8 cellular contexts compared by ENCODE assay signal in genomic region chr5:132866342-132867045, GRCh38. TPM values are rescaled to one million over a fixed set of nuclear protein-coding genes. Genes with fewer than 3 reads are reported as not detected.
A peak's percentile ranks its signal among the peaks of the same experiment; 100 is the strongest.
DNase-seq lines count a peak whose midpoint lies in the region; ATAC-seq, FAIRE-seq and TF ChIP-seq lines count a peak whose summit lies in the region.

GDF9 (minus strand) TSS chr5:132866469; CDS start chr5:132864533, 1,936 bp downstream.
UQCRQ (plus strand) TSS chr5:132866642; CDS start chr5:132866882, 240 bp downstream.

- peak; percentile 98 for ATAC-seq in GM19372 (IDR thresholded peaks at IDR 0.05; ENCODE audit: low read depth, unreplicated experiment)
- ATAC-seq in HG03558 (IDR thresholded peaks at IDR 0.05; ENCODE audit: extremely low read depth, unreplicated experiment): peak; percentile 97
- peak; percentile 97 for ATAC-seq in HepG2

- H2AFZ ChIP-seq in HepG2 (ENCODE audit: low read length): no peak within 1 kb of the TSS

- H3K79me2 ChIP-seq in HepG2 (ENCODE audit: insufficient read depth, low read length): peaks cover 16% of the 10 kb centered on the region

- FAIRE-seq in HepG2 (lab: Jason Lieb, UNC): peak; percentile 100

- no TSS peak for BruUV-seq in HepG2 (replicated peaks; lab: Mats Ljungman, UMichigan)

- peak; percentile 99 for DNase-seq in CD1c-positive myeloid dendritic cell (ENCODE audit: extremely low spot score)
- DNase-seq in NCI-H748 (lab: John Stamatoyannopoulos, UW; ENCODE audit: unreplicated experiment): peak; percentile 99
- peak; percentile 81 to 86 for DNase-seq in activated CD4-positive, alpha-beta T cell treated with anti-CD3 and anti-CD28 coated beads, Interleukin-2, amount 50 U/mL, for 4 hours
- DNase-seq in dermis blood vessel endothelial cell: peak; percentile 100
- DNase-seq in HepG2 (ENCODE audit: low spot score): peak; percentile 100
- peak; percentile 82 for DNase-seq in stimulated activated CD4-positive, alpha-beta T cell treated with anti-CD3 and anti-CD28 coated beads, Interleukin-4, amount 100 ng/mL, for 1 hour

- CTCF ChIA-PET in HepG2 (lab: Yijun Ruan, JAX; ENCODE audit: low intra/inter-chr PET ratio, low total read pairs): interaction anchor here (0.7 to 2.0 kb wide), 3 partner anchors 17 to 59 kb away, joined by 3 to 9 read pairs (median 7); partner anchors contain the start of gene SHROOM1

- peaks cover 60% of the 10 kb centered on the region for H3K4me1 ChIP-seq in HepG2 (ENCODE audit: insufficient read depth, low read length)

- peak; percentile 92 for TF ChIP-seq RAD21 in HepG2 (CRISPR knock-in tag; IDR thresholded peaks at IDR 0.05)

- H3K36me3 ChIP-seq in HepG2 (replicated peaks in 1 of 2; ENCODE audit: control insufficient read depth in 1 of 2, insufficient read depth in 2 of 2, low read length in 2 of 2): peaks cover 0 to 25% of the 10 kb centered on the region in 2 experiments; a peak in 3 of 5 replicates

- H3K4me3 ChIP-seq in HepG2 (replicated peaks in 1 of 3; ENCODE audit: insufficient read depth in 1 of 3, low read depth in 2 of 3, low read length in 3 of 3): peak within 1 kb of the TSS; percentile 74 to 88 (median 87)

- in situ Hi-C loops in HepG2 (cut with HindIII; ENCODE audit: extremely low pct_ligation_motif_present, low pct_unique_long_range_greater_than_20kb): no loop called here

- H3K9ac ChIP-seq in HepG2 (ENCODE audit: insufficient read depth, low read depth, low read length): peak within 1 kb of the TSS; percentile 97

- TF ChIP-seq EP300 in HepG2 (IDR thresholded peaks at IDR 0.05; ENCODE audit: low read depth in 2 of 2, low read length in 2 of 2): peak in 1 of 2 experiments; percentile 54; a peak in 1 of 4 replicates
- peak; percentile 3; the same call in 1 of the 2 replicates for TF ChIP-seq EP300 in HepG2 (CRISPR knock-in tag; IDR thresholded peaks at IDR 0.05; ENCODE audit: borderline replicate concordance)

- H3K9me3 ChIP-seq in HepG2 (ENCODE audit: low read length): no peaks in the 10 kb centered on the region

- H3K4me2 ChIP-seq in HepG2 (ENCODE audit: low read depth, low read length): peak within 1 kb of the TSS; percentile 90

- no peaks in the 10 kb centered on the region for H4K20me1 ChIP-seq in HepG2 (ENCODE audit: insufficient read depth, low read length)

- TF ChIP-seq POLR2A in HepG2 (IDR thresholded peaks at IDR 0.05; ENCODE audit: insufficient read depth in 1 of 2, low read depth in 2 of 2, low read length in 2 of 2): peak; percentile 90 to 95

- 1% methylated on average over 32 of the region's 55 CpGs for WGBS in HepG2 (ENCODE audit: low lambda C conversion rate)

- peak within 1 kb of the TSS; percentile 86 for H3K27ac ChIP-seq in HepG2 (ENCODE audit: extremely low read length, insufficient read depth, low read length)

- peak; percentile 95 for TF ChIP-seq CTCF in HepG2 (CRISPR knock-in tag; IDR thresholded peaks at IDR 0.05)

- intact Hi-C loops in HepG2 (cut with micrococcal nuclease; ENCODE audit: unreplicated experiment): loop anchor here (1.0 kb wide), 2 partner anchors 36 to 59 kb away; partner anchors contain the start of gene SHROOM1

- no peaks in the 10 kb centered on the region; a peak in 1 of 5 replicates for H3K27me3 ChIP-seq in HepG2 (ENCODE audit: control insufficient read depth in 1 of 2, insufficient read depth in 2 of 2, low read length in 2 of 2)

- POLR2A ChIA-PET in HepG2 (lab: Yijun Ruan, JAX): interaction anchor here (0.7 to 8.7 kb wide), 17 partner anchors 8 to 1103 kb away, joined by 3 to 91 read pairs (median 5); partner anchors contain the start of genes AFF4, HSPA4 and SHROOM1

TF ChIP-seq in HepG2, 621 proteins besides CTCF, POLR2A, EP300 and RAD21 (continues in another document):
- peak; percentile 43; the same call in 1 of the 2 replicates for TF ChIP-seq HES4 (CRISPR knock-in tag; IDR thresholded peaks at IDR 0.05; ENCODE audit: borderline replicate concordance)
- peak; percentile 42; the same call in 1 of the 2 replicates for TF ChIP-seq JUNB (CRISPR knock-in tag; IDR thresholded peaks at IDR 0.05; ENCODE audit: borderline replicate concordance)
- no peak; the same call in none of the 2 replicates for TF ChIP-seq PATZ1 (CRISPR knock-in tag; IDR thresholded peaks at IDR 0.05)
- TF ChIP-seq EHMT2 (IDR thresholded peaks at IDR 0.05; ENCODE audit: borderline replicate concordance, low read depth, low read length): no peak
- TF ChIP-seq YY1 (IDR thresholded peaks at IDR 0.05; ENCODE audit: insufficient read depth, insufficient replicate concordance, low read depth, low read length): peak; percentile 76
- TF ChIP-seq FOXK2 (IDR thresholded peaks at IDR 0.05): peak; percentile 82
- TF ChIP-seq BCL6 (CRISPR knock-in tag; IDR thresholded peaks at IDR 0.05): no peak
- TF ChIP-seq SALL1 (CRISPR knock-in tag; IDR thresholded peaks at IDR 0.05): peak; percentile 87
- TF ChIP-seq POLR2G (IDR thresholded peaks at IDR 0.05; ENCODE audit: low read depth, low read length): peak; percentile 91

RNA-seq across cellular contexts. Expression of gene GDF9, which starts in this region (rescaled TPM):
- 0.14 TPM in 1 of 2 replicates, not detected in the other for total RNA-seq in dermis blood vessel endothelial cell
- 0.07 and 0.38 TPM in 2 replicates for total RNA-seq in HepG2 (2016; rRNA removed; fragmentation: Illumina TruSeq; extraction: Trizol)
- 0.20 and 0.71 TPM in 2 replicates for total RNA-seq in HepG2 (2016; cell fraction: cytosol; rRNA removed; fragmentation: Illumina TruSeq; extraction: Trizol; ENCODE audit: low read depth)
- 0.15 and 0.49 TPM in 2 replicates for total RNA-seq in HepG2 (2016; cell fraction: insoluble cytoplasmic fraction; rRNA removed; fragmentation: Illumina TruSeq; extraction: Trizol)
- total RNA-seq in HepG2 (2016; cell fraction: membrane; rRNA removed; fragmentation: Illumina TruSeq; extraction: Trizol): 0.46 and 0.55 TPM in 2 replicates
- 0.60 and 0.65 TPM in 2 replicates for total RNA-seq in HepG2 (2016; cell fraction: nucleus; rRNA removed; fragmentation: Illumina TruSeq; extraction: Trizol)
- 0.33 and 0.50 TPM in 2 replicates for polyA plus RNA-seq in HepG2 (2011; rRNA removed)
- 0.09 and 0.24 TPM in 2 replicates for polyA plus RNA-seq in HepG2 (2011; cell fraction: cytosol; rRNA removed)
- polyA plus RNA-seq in HepG2 (2011; cell fraction: nucleus; rRNA removed): 0.51 and 0.68 TPM in 2 replicates
- polyA plus RNA-seq in HepG2 (2012): 0.16 and 0.20 TPM in 2 replicates
- 0.07 and 0.37 TPM in 2 replicates for polyA plus RNA-seq in HepG2 (2016; cell fraction: cytosol; fragmentation: Illumina TruSeq; extraction: Trizol; ENCODE audit: low read depth)
- 0.21 and 0.23 TPM in 2 replicates for polyA plus RNA-seq in HepG2 (2016; cell fraction: insoluble cytoplasmic fraction; fragmentation: Illumina TruSeq; extraction: Trizol; ENCODE audit: low read depth)
- polyA plus RNA-seq in HepG2 (2016; cell fraction: membrane; fragmentation: Illumina TruSeq; extraction: Trizol; ENCODE audit: low read depth): 0.21 and 0.26 TPM in 2 replicates
- polyA plus RNA-seq in HepG2 (2016; cell fraction: nucleus; fragmentation: Illumina TruSeq; extraction: Trizol; ENCODE audit: insufficient read depth, low read depth): 0.92 and 1.0 TPM in 2 replicates
- 0.21 and 0.84 TPM in 2 replicates for polyA minus RNA-seq in HepG2 (2011; rRNA and poly(A)+ RNA removed; ENCODE audit: low replicate concordance)
- polyA minus RNA-seq in HepG2 (2011; cell fraction: cytosol; rRNA and poly(A)+ RNA removed): not detected in 2 replicates
- polyA minus RNA-seq in HepG2 (2011; cell fraction: nucleus; rRNA and poly(A)+ RNA removed): 0.64 and 2.0 TPM in 2 replicates

RNA-seq across cellular contexts. Expression of gene UQCRQ, which starts in this region (rescaled TPM):
- total RNA-seq in dermis blood vessel endothelial cell (68.8 and 98.9 TPM in 2 replicates), HepG2 (2016; rRNA removed; fragmentation: Illumina TruSeq; extraction: Trizol) (575 and 610 TPM in 2 replicates)
- 434 and 616 TPM in 2 replicates for total RNA-seq in HepG2 (2016; cell fraction: cytosol; rRNA removed; fragmentation: Illumina TruSeq; extraction: Trizol; ENCODE audit: low read depth)
- total RNA-seq in HepG2 (2016; cell fraction: insoluble cytoplasmic fraction; rRNA removed; fragmentation: Illumina TruSeq; extraction: Trizol): 541 and 719 TPM in 2 replicates
- total RNA-seq in HepG2 (2016; cell fraction: membrane; rRNA removed; fragmentation: Illumina TruSeq; extraction: Trizol): 520 and 710 TPM in 2 replicates
- total RNA-seq in HepG2 (2016; cell fraction: nucleus; rRNA removed; fragmentation: Illumina TruSeq; extraction: Trizol): 214 and 220 TPM in 2 replicates
- 237 and 257 TPM in 2 replicates for polyA plus RNA-seq in HepG2 (2011; rRNA removed)
- 173 and 215 TPM in 2 replicates for polyA plus RNA-seq in HepG2 (2011; cell fraction: cytosol; rRNA removed)
- polyA plus RNA-seq in HepG2 (2011; cell fraction: nucleus; rRNA removed): 111 and 145 TPM in 2 replicates
- 221 and 310 TPM in 2 replicates for polyA plus RNA-seq in HepG2 (2012)
- 298 and 464 TPM in 2 replicates for polyA plus RNA-seq in HepG2 (2016; cell fraction: cytosol; fragmentation: Illumina TruSeq; extraction: Trizol; ENCODE audit: low read depth)
- 393 and 430 TPM in 2 replicates for polyA plus RNA-seq in HepG2 (2016; cell fraction: insoluble cytoplasmic fraction; fragmentation: Illumina TruSeq; extraction: Trizol; ENCODE audit: low read depth)
- polyA plus RNA-seq in HepG2 (2016; cell fraction: membrane; fragmentation: Illumina TruSeq; extraction: Trizol; ENCODE audit: low read depth): 329 and 431 TPM in 2 replicates
- polyA plus RNA-seq in HepG2 (2016; cell fraction: nucleus; fragmentation: Illumina TruSeq; extraction: Trizol; ENCODE audit: insufficient read depth, low read depth): 240 and 275 TPM in 2 replicates
- polyA minus RNA-seq in HepG2 (2011; rRNA and poly(A)+ RNA removed; ENCODE audit: low replicate concordance): 39.6 and 61.4 TPM in 2 replicates
- 26.8 and 32.8 TPM in 2 replicates for polyA minus RNA-seq in HepG2 (2011; cell fraction: cytosol; rRNA and poly(A)+ RNA removed)
- 52.9 and 60.8 TPM in 2 replicates for polyA minus RNA-seq in HepG2 (2011; cell fraction: nucleus; rRNA and poly(A)+ RNA removed)

Comparison
In these comparisons a context has a peak if more than half of its experiments do, and no peak if none do; other contexts are left out.
1. Peak in every context shown above with its lines: DNase-seq, ATAC-seq, H3K4me3 ChIP-seq and H3K27ac ChIP-seq.